ENCODE assay signal across 23 cellular contexts in genomic region chr1:5910276-5910620, GRCh38.
DNase-seq lines count a peak whose midpoint lies in the region; ATAC-seq and TF ChIP-seq lines count a peak whose summit lies in the region.
"Had no signal": no experiment of that assay in that cellular context is flagged by ENCODE, and none has a peak within 500 bp of the region (broad histone marks: within the 10 kb centered on the region; RNA-seq: fewer than 3 reads in every experiment).

No MANE protein-coding gene starts in this region.

- H3K79me2 ChIP-seq in GM23338 (replicated peaks; ENCODE audit: insufficient read depth) = no peaks in the 10 kb centered on the region
- H3K79me2 ChIP-seq in neural progenitor cell (ENCODE audit: low read depth) = no peaks in the 10 kb centered on the region

- peak overlapping the region; percentile 22; the same call in 1 of the 2 replicates for H3K27ac Mint-ChIP-seq in GM23338
- peak overlapping the region; percentile 60 for H3K27ac Mint-ChIP-seq in neural progenitor cell
- H3K27ac Mint-ChIP-seq: CD8-positive, alpha-beta memory T cell had no signal

- no peak overlapping the region for H3K9ac ChIP-seq in neural progenitor cell

- peaks cover 58% of the 10 kb centered on the region for H3K4me1 ChIP-seq in A673 (ENCODE audit: insufficient read depth, low read length, poor library complexity, severe bottlenecking)
- H3K4me1 ChIP-seq in GM23338 (ENCODE audit: insufficient read depth) = no peaks in the 10 kb centered on the region
- no peaks in the 10 kb centered on the region for H3K4me1 ChIP-seq in neural progenitor cell

- H3K4me3 ChIP-seq in A673 (ENCODE audit: low read depth, low read length, poor library complexity, severe bottlenecking) = no peak overlapping the region
- no peak overlapping the region for H3K4me3 ChIP-seq in GM23338
- no peak overlapping the region for H3K4me3 ChIP-seq in neural progenitor cell

- DNase-seq in A673 (ENCODE audit: low spot score) (no peak), GM23338 (ENCODE audit: low spot score) (no peak), ecto neural progenitor cell (ENCODE audit: low spot score) (peak; percentile 37), neural progenitor cell (ENCODE audit: low spot score) (no peak), AG08396 (ENCODE audit: low spot score) (no peak), RWPE1 (ENCODE audit: low spot score) (no peak), NCI-H2081 treated with DMSO at 0.1 percent for 48 hours (lab: John Stamatoyannopoulos, UW) (no peak)
- DNase-seq: CD8-positive, alpha-beta memory T cell; DMS79 treated with DMSO at 0.1 percent for 48 hours; HCEC 1CT; NCI-H1048; NCI-H1417 treated with DMSO at 0.1 percent for 48 hours; NCI-H1694 treated with DMSO at 0.1 percent for 48 hours; NCI-H2081; NCI-H2171; NCI-H226; NCI-H510A; NCI-H69; SHP77 treated with DMSO at 0.1 percent for 48 hours had no signal

- no peaks in the 10 kb centered on the region for H3K9me3 ChIP-seq in A673 (ENCODE audit: low read depth, low read length, poor library complexity, severe bottlenecking)
- H3K9me3 ChIP-seq in neural progenitor cell (ENCODE audit: low read depth) = no peaks in the 10 kb centered on the region

- POLR2A ChIA-PET in A673 (lab: Charles Lee; ENCODE audit: low non-redundant PET) (no interaction called here), RWPE1 (lab: Yijun Ruan, JAX; ENCODE audit: low non-redundant PET) (no interaction called here)

- intact Hi-C loops in A673 (cut with micrococcal nuclease; ENCODE audit: unreplicated experiment) = no loop called here

- H3K27me3 ChIP-seq in A673 (replicated peaks; ENCODE audit: insufficient read depth, low read depth, low read length, poor library complexity) (no peaks in the 10 kb centered on the region), GM23338 (ENCODE audit: insufficient read depth) (no peaks in the 10 kb centered on the region), neural progenitor cell (no peaks in the 10 kb centered on the region)

- no peak overlapping the region for H2AFZ ChIP-seq in GM23338
- H2AFZ ChIP-seq in neural progenitor cell (replicated peaks) = no peak overlapping the region

- peaks cover 13% of the 10 kb centered on the region for H3K4me1 Mint-ChIP-seq in GM23338
- H3K4me1 Mint-ChIP-seq in neural progenitor cell = peaks cover 23% of the 10 kb centered on the region

- no TSS peak for BruUV-seq in A673 (replicated peaks; lab: Mats Ljungman, UMichigan)

- no peak overlapping the region for H3K4me2 ChIP-seq in GM23338
- H3K4me2 ChIP-seq in neural progenitor cell = no peak overlapping the region

- no peaks in the 10 kb centered on the region for H3K9me2 ChIP-seq in GM23338 (ENCODE audit: insufficient read depth)

- H3K27me3 Mint-ChIP-seq in GM23338 (ENCODE audit: insufficient read depth, low read depth, poor library complexity) (peaks cover 11% of the 10 kb centered on the region), neural progenitor cell (ENCODE audit: insufficient read depth, low read depth) (no peaks in the 10 kb centered on the region)
- H3K27me3 Mint-ChIP-seq: CD8-positive, alpha-beta memory T cell had no signal

- no peak for ATAC-seq in GM23338
- no peak for ATAC-seq in GM19023 (IDR thresholded peaks at IDR 0.05; ENCODE audit: unreplicated experiment)
- ATAC-seq: Panc1 had no signal

- TF ChIP-seq CTCF in A673 (conservative IDR thresholded peaks at IDR 0.05; ENCODE audit: low read depth, low read length) (no peak), GM23338 (conservative IDR thresholded peaks at IDR 0.05; ENCODE audit: low read depth in 2 of 2) (no peak), neural progenitor cell (IDR thresholded peaks at IDR 0.05) (no peak), RWPE1 (conservative IDR thresholded peaks at IDR 0.05; ENCODE audit: low read depth) (no peak)

- H3K36me3 Mint-ChIP-seq in GM23338 (ENCODE audit: low read depth) (no peaks in the 10 kb centered on the region), neural progenitor cell (peaks cover 9% of the 10 kb centered on the region)

- no peaks in the 10 kb centered on the region for H3K36me3 ChIP-seq in A673 (ENCODE audit: insufficient read depth, low read length, poor library complexity, severe bottlenecking)
- no peaks in the 10 kb centered on the region for H3K36me3 ChIP-seq in GM23338 (ENCODE audit: insufficient read depth)
- no peaks in the 10 kb centered on the region for H3K36me3 ChIP-seq in neural progenitor cell

- H3K27ac ChIP-seq in A673 (ENCODE audit: low read depth, low read length, poor library complexity, severe bottlenecking) (peak overlapping the region; percentile 88), GM23338 (ENCODE audit: low read depth) (no peak overlapping the region), neural progenitor cell (no peak overlapping the region), RWPE1 (no peak overlapping the region)
- H3K27ac ChIP-seq: C4-2B, HL-60 had no signal

- CTCF ChIA-PET in A673 (lab: Charles Lee) (no interaction called here), RWPE1 (lab: Yijun Ruan, JAX) (interaction anchor here (0.6 kb wide), 1 partner anchor 165 kb away, joined by 3 read pairs; no protein-coding TSS in a partner anchor)

- H3F3A ChIP-seq in GM23338 (replicated peaks; ENCODE audit: low read depth) (no peaks in the 10 kb centered on the region), neural progenitor cell (ENCODE audit: low read depth) (no peaks in the 10 kb centered on the region)

- no peaks in the 10 kb centered on the region for H3K9me3 Mint-ChIP-seq in GM23338
- no peaks in the 10 kb centered on the region for H3K9me3 Mint-ChIP-seq in neural progenitor cell
- H3K9me3 Mint-ChIP-seq: CD8-positive, alpha-beta memory T cell had no signal

- no peaks in the 10 kb centered on the region for H4K20me1 ChIP-seq in GM23338 (replicated peaks; ENCODE audit: insufficient read depth)
- H4K20me1 ChIP-seq in neural progenitor cell (ENCODE audit: low read depth) = no peaks in the 10 kb centered on the region

- H3K4me3 Mint-ChIP-seq in GM23338 (no peak overlapping the region), neural progenitor cell (no peak overlapping the region)
- H3K4me3 Mint-ChIP-seq: CD8-positive, alpha-beta memory T cell had no signal

TF ChIP-seq in GM23338, 12 proteins besides CTCF, POLR2A, EP300 and RAD21 (continues in another document):
- TF ChIP-seq POLR2AphosphoS5 (IDR thresholded peaks at IDR 0.05; ENCODE audit: low read depth) (no peak), ZNF462 (CRISPR knock-in tag; IDR thresholded peaks at IDR 0.05) (no peak), CREB1 (CRISPR knock-in tag; IDR thresholded peaks at IDR 0.05; ENCODE audit: low read depth) (no peak), ZNF331 (CRISPR knock-in tag; IDR thresholded peaks at IDR 0.05; ENCODE audit: low read depth) (no peak), JUNB (IDR thresholded peaks at IDR 0.05; ENCODE audit: unreplicated experiment) (no peak), ZNF114 (CRISPR knock-in tag; IDR thresholded peaks at IDR 0.05) (no peak)
